ENCODE assay signal across 8 cellular contexts in the genomic region with DNA sequence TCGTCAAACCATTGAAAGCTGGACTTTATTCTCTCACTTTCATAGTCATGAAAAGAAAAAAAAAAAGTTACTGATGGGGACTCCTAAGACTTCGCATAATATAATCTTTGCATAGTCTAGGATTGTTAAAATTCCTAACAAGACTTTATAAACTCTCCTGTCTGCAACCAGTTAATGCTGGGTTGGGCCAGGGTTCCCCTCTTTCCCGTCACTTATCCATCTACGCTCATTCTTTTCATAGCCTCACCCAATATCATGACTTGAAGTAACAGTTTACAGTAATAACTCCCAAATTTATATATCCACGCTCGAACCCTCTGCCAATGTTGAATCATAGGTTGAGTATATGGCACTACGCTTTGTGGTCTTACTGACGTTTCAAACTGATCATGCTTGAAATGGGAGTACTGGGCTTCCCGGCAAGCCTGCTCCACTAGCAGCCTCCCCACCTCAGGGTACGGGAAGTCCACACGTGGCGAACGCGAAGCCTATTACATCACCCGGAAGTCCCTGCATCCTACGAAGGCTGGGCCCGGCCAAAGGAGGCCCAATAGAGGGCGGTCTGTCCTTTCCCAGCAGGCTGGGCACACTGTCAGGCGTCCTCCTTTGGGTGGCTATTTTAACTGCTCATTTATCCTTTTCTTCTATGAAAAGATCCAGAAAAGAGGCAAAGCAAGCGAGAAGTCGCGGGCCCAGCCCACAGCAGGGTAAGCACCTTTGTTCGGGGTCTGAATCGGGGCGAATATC. TPM values are rescaled to one million over a fixed set of nuclear protein-coding genes. Genes with fewer than 3 reads are reported as not detected.
A peak's percentile ranks its signal among the peaks of the same experiment; 100 is the strongest.
DNase-seq lines count a peak whose midpoint lies in the region; ATAC-seq and TF ChIP-seq lines count a peak whose summit lies in the region.

No MANE protein-coding gene starts in this region.

- H3K27me3 Mint-ChIP-seq in activated T-cell treated with anti-CD3 and anti-CD28 coated beads, Interleukin-2, amount 50 U/mL, for 4 hours (ENCODE audit: low read depth), result no peaks in the 10 kb centered on the region

- H3K9me3 Mint-ChIP-seq in activated T-cell treated with anti-CD3 and anti-CD28 coated beads, Interleukin-2, amount 50 U/mL, for 4 hours, result no peaks in the 10 kb centered on the region

- peak; percentile 95 for DNase-seq in DMS53 treated with DMSO at 0.1 percent for 48 hours (lab: John Stamatoyannopoulos, UW; ENCODE audit: unreplicated experiment)
- DNase-seq in activated T-cell treated with anti-CD3 and anti-CD28 coated beads, Interleukin-2, amount 50 U/mL, for 4 hours, result peak; percentile 79
- DNase-seq in fibroblast of gingiva (ENCODE audit: low read depth), result peak; percentile 98
- DNase-seq in myocyte (ENCODE audit: low read depth), result peak; percentile 97
- peak; percentile 76 for DNase-seq in stimulated activated CD8-positive, alpha-beta memory T cell treated with anti-CD3 and anti-CD28 coated beads, Interleukin-7, amount 100 ng/mL, for 4 hours (ENCODE audit: low read depth in 2 of 2)

- TF ChIP-seq CTCF in OCI-LY3 (IDR thresholded peaks at IDR 0.05; ENCODE audit: low read depth, low read length), result peak; percentile 66

- peaks cover 44% of the 10 kb centered on the region for H3K79me2 ChIP-seq in OCI-LY3 (ENCODE audit: low read length)

- peaks cover 19% of the 10 kb centered on the region for H3K36me3 ChIP-seq in HUES64 (ENCODE audit: insufficient read depth, low read length)
- H3K36me3 ChIP-seq in OCI-LY3 (replicated peaks; ENCODE audit: low read depth, low read length), result peaks cover 32% of the 10 kb centered on the region

- H3K4me1 Mint-ChIP-seq in activated T-cell treated with anti-CD3 and anti-CD28 coated beads, Interleukin-2, amount 50 U/mL, for 4 hours (ENCODE audit: low read depth), result peaks cover 33% of the 10 kb centered on the region

- H3K36me3 Mint-ChIP-seq in activated T-cell treated with anti-CD3 and anti-CD28 coated beads, Interleukin-2, amount 50 U/mL, for 4 hours (ENCODE audit: insufficient read depth), result peaks cover 33% of the 10 kb centered on the region

- H3K9me3 ChIP-seq in HUES64 (ENCODE audit: insufficient read depth, low read depth, low read length), result no peaks in the 10 kb centered on the region
- no peaks in the 10 kb centered on the region for H3K9me3 ChIP-seq in OCI-LY3 (ENCODE audit: insufficient read depth, low read length)

- 13% methylated on average over 25 of the region's 25 CpGs for WGBS in HUES64

- H3K4me1 ChIP-seq in HUES64 (ENCODE audit: insufficient read depth, low read length) (peaks cover 12% of the 10 kb centered on the region; the same call in 1 of the 2 replicates), OCI-LY3 (ENCODE audit: low read length) (peaks cover 46% of the 10 kb centered on the region)

- peaks cover 7% of the 10 kb centered on the region; the same call in 1 of the 2 replicates for H3K27me3 ChIP-seq in HUES64 (ENCODE audit: insufficient read depth, low read length)
- H3K27me3 ChIP-seq in OCI-LY3 (ENCODE audit: low read depth, low read length), result no peaks in the 10 kb centered on the region

- H4K20me1 ChIP-seq in OCI-LY3 (ENCODE audit: insufficient read depth, low read length), result peaks cover 25% of the 10 kb centered on the region

- H3K4me3 ChIP-seq in HUES64 (ENCODE audit: low read length), result peak overlapping the region; percentile 88
- peak overlapping the region; percentile 80 for H3K4me3 ChIP-seq in OCI-LY3 (ENCODE audit: low read length)

- H3K4me3 Mint-ChIP-seq in activated T-cell treated with anti-CD3 and anti-CD28 coated beads, Interleukin-2, amount 50 U/mL, for 4 hours, result no peak overlapping the region

- H3K27ac ChIP-seq in HUES64 (ENCODE audit: low read depth, low read length), result peak overlapping the region; percentile 96
- peak overlapping the region; percentile 92 for H3K27ac ChIP-seq in OCI-LY3 (ENCODE audit: low read length)

- peak; percentile 73 for ATAC-seq in GM21526 (IDR thresholded peaks at IDR 0.05; ENCODE audit: low FRiP score, unreplicated experiment)
- ATAC-seq in activated T-cell treated with anti-CD3 and anti-CD28 coated beads, Interleukin-2, amount 50 U/mL, for 4 hours, result peak; percentile 70 to 77

- H2AFZ ChIP-seq in OCI-LY3 (ENCODE audit: low read depth, low read length), result peak overlapping the region; percentile 18; the same call in 1 of the 2 replicates

- H3K4me2 ChIP-seq in OCI-LY3 (ENCODE audit: low read length), result peak overlapping the region; percentile 64

- H3K9ac ChIP-seq in HUES64 (ENCODE audit: low read depth, low read length) (peak overlapping the region; percentile 97), OCI-LY3 (ENCODE audit: low read length) (peak overlapping the region; percentile 93)

RNA-seq across cellular contexts. Expression of gene ZNF460, which starts 0.7 kb away (rescaled TPM):
- polyA plus RNA-seq in HUES64 (2013, experiment 1 of 2), result 5.3 TPM
- 5.9 TPM for polyA plus RNA-seq in HUES64 (2013, experiment 2 of 2)
- 10 to 100 TPM; 30.1 to 52.2 (median 49.2) TPM for total RNA-seq in activated T-cell treated with anti-CD3 and anti-CD28 coated beads, Interleukin-2, amount 50 U/mL, for 4 hours
- total RNA-seq in myocyte, result 59.7 and 69.2 TPM in 2 replicates
- polyA plus RNA-seq in myocyte (2012), result 7.3 TPM

RNA-seq across cellular contexts. Expression of gene ZNF805, which starts 39.2 kb away (rescaled TPM):
- polyA plus RNA-seq in HUES64 (2013, experiment 1 of 2), result 3.7 TPM
- 3.7 TPM for polyA plus RNA-seq in HUES64 (2013, experiment 2 of 2)
- total RNA-seq in activated T-cell treated with anti-CD3 and anti-CD28 coated beads, Interleukin-2, amount 50 U/mL, for 4 hours, result 10 to 100 TPM in 2 of 3 donors, 1 to 10 TPM in 1; 9.6 to 12.3 (median 12.0) TPM
- 16.0 and 16.9 TPM in 2 replicates for total RNA-seq in myocyte
- 4.0 TPM for polyA plus RNA-seq in myocyte (2012)

RNA-seq across cellular contexts. Expression of gene ZNF543, which starts 40.7 kb away (rescaled TPM):
- polyA plus RNA-seq in HUES64 (2013, experiment 1 of 2), result 3.8 TPM
- 4.2 TPM for polyA plus RNA-seq in HUES64 (2013, experiment 2 of 2)
- total RNA-seq in activated T-cell treated with anti-CD3 and anti-CD28 coated beads, Interleukin-2, amount 50 U/mL, for 4 hours, result 1 to 10 TPM; 3.3 to 5.0 (median 3.5) TPM
- 8.6 and 12.5 TPM in 2 replicates for total RNA-seq in myocyte
- 2.1 TPM for polyA plus RNA-seq in myocyte (2012)

RNA-seq across cellular contexts. Expression of gene AURKC, which starts 48.8 kb away (rescaled TPM):
- polyA plus RNA-seq in HUES64 (2013, experiment 1 of 2), result 1.7 TPM
- 1.3 TPM for polyA plus RNA-seq in HUES64 (2013, experiment 2 of 2)
- 1 to 10 TPM in 1 of 3 donors, under 1 TPM in 1, not detected in 1; 0.82 to 1.2 TPM for total RNA-seq in activated T-cell treated with anti-CD3 and anti-CD28 coated beads, Interleukin-2, amount 50 U/mL, for 4 hours
- not detected in 2 replicates for total RNA-seq in myocyte
- polyA plus RNA-seq in myocyte (2012), result 1.7 TPM

Comparison
In these comparisons a context has a peak if more than half of its experiments do, and no peak if none do; other contexts are left out.
1. Peak in every context shown above with its lines: DNase-seq, ATAC-seq, H3K4me3 ChIP-seq and H3K27ac ChIP-seq.